ENCODE assay signal across 19 cellular contexts in the genomic region with DNA sequence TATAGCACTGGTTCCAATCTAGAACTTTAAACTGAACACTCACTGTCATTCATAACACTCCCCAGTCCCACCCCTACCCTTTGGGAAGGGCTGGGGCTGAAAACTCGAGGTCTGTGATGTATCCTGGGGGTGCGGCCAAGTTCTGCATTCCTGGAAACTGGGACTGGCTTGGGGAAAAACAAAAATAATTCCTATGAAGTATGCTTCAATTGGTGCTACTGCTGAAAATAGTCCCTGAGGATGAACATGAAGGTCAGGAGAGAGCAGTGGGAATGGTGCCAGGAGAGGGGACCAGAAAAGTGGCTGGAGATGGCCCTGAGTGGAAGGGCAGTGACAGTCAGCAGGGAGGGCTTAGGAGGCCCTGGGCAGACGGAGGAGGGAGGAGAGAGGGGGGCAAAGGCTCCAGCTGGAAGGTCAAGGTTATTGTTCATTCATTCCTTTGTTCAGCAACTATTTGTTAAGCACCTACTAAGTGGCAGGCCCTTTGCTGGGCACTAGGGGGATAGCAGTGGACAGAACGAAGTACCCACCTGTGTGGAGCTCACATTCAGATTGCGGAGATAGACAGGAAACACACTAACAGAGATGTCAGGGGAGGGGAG. TPM values are rescaled to one million over a fixed set of nuclear protein-coding genes. Genes with fewer than 3 reads are reported as not detected.
DNase-seq lines count a peak whose midpoint lies in the region; ATAC-seq, FAIRE-seq and TF ChIP-seq lines count a peak whose summit lies in the region.
"Had no signal": no experiment of that assay in that cellular context is flagged by ENCODE, and none has a peak within 500 bp of the region (broad histone marks: within the 10 kb centered on the region; RNA-seq: fewer than 3 reads in every experiment).

No MANE protein-coding gene starts in this region.

- in situ Hi-C loops in HepG2 (cut with HindIII; ENCODE audit: extremely low pct_ligation_motif_present, low pct_unique_long_range_greater_than_20kb) (no loop called here), transverse colon (cut with MboI; ENCODE audit: low pct_ligation_motif_present in 1 of 4, low pct_unique_long_range_greater_than_20kb in 1 of 4, low sequenced_read_pairs in 3 of 4) (no loop called here)

- H3K4me2 ChIP-seq in HepG2 (ENCODE audit: low read depth, low read length) = no peak overlapping the region
- H3K4me2 ChIP-seq in neural progenitor cell = no peak overlapping the region

- H3K4me3 Mint-ChIP-seq in neural progenitor cell = no peak overlapping the region
- H3K4me3 Mint-ChIP-seq in CD4-positive, alpha-beta T cell = no peak overlapping the region
- H3K4me3 Mint-ChIP-seq: CD14-positive monocyte had no signal

- intact Hi-C loops in HepG2 (cut with micrococcal nuclease; ENCODE audit: unreplicated experiment) = no loop called here
- intact Hi-C loops in left ventricle myocardium inferior (cut with micrococcal nuclease) = no loop called here
- intact Hi-C loops in transverse colon (cut with DNase I; ENCODE audit: low total_unique reads) = no loop called here
- intact Hi-C loops in CD4-positive, alpha-beta T cell (cut with DNase I, micrococcal nuclease) = no loop called here

- CTCF ChIA-PET in HepG2 (lab: Yijun Ruan, JAX; ENCODE audit: low intra/inter-chr PET ratio, low total read pairs) = no interaction called here
- CTCF ChIA-PET in CD4-positive, alpha-beta T cell (lab: Charles Lee) = no interaction called here

- H3K9me3 ChIP-seq in liver (ENCODE audit: control insufficient read depth in 4 of 4, low read length in 3 of 4) (peaks cover 0 to 6% (median 0%) of the 10 kb centered on the region in 4 donors), HepG2 (ENCODE audit: low read length) (no peaks in the 10 kb centered on the region), left ventricle myocardium inferior (replicated peaks) (no peaks in the 10 kb centered on the region), neural progenitor cell (ENCODE audit: low read depth) (no peaks in the 10 kb centered on the region), transverse colon (no peaks in the 10 kb centered on the region)
- H3K9me3 ChIP-seq in CD4-positive, alpha-beta T cell (ENCODE audit: control insufficient read depth, low read length) = no peaks in the 10 kb centered on the region
- H3K9me3 ChIP-seq: Caco-2 had no signal

- TF ChIP-seq POLR2A in HepG2 (IDR thresholded peaks at IDR 0.05; ENCODE audit: insufficient read depth in 1 of 2, low read depth in 2 of 2, low read length in 2 of 2) (no peak), transverse colon (IDR thresholded peaks at IDR 0.05) (no peak)

- no peaks in the 10 kb centered on the region for H3K36me3 ChIP-seq in liver (ENCODE audit: control insufficient read depth in 4 of 4, insufficient read depth in 3 of 4, low read depth in 1 of 4, low read length in 3 of 4)
- H3K36me3 ChIP-seq in HepG2 (replicated peaks in 1 of 2; ENCODE audit: control insufficient read depth in 1 of 2, insufficient read depth in 2 of 2, low read length in 2 of 2) = no peaks in the 10 kb centered on the region
- H3K36me3 ChIP-seq in left ventricle myocardium inferior = no peaks in the 10 kb centered on the region
- H3K36me3 ChIP-seq in neural progenitor cell = no peaks in the 10 kb centered on the region
- H3K36me3 ChIP-seq in transverse colon = no peaks in the 10 kb centered on the region

- no peak overlapping the region for H2AFZ ChIP-seq in HepG2 (ENCODE audit: low read length)
- no peak overlapping the region for H2AFZ ChIP-seq in neural progenitor cell (replicated peaks)

- peaks cover 2% of the 10 kb centered on the region for H3K36me3 Mint-ChIP-seq in neural progenitor cell
- no peaks in the 10 kb centered on the region for H3K36me3 Mint-ChIP-seq in CD4-positive, alpha-beta T cell (ENCODE audit: low read depth)
- H3K36me3 Mint-ChIP-seq: CD14-positive monocyte had no signal

- no peak for FAIRE-seq in HepG2 (lab: Jason Lieb, UNC)
- FAIRE-seq: A204.1, H54 had no signal

- TF ChIP-seq RAD21 in liver (IDR thresholded peaks at IDR 0.05) (no peak), HepG2 (CRISPR knock-in tag; IDR thresholded peaks at IDR 0.05) (no peak)

- no peak for ATAC-seq in HepG2
- ATAC-seq in CD4-positive, alpha-beta T cell (ENCODE audit: poor library complexity) = no peak

- 65% methylated on average over 5 of the region's 5 CpGs for WGBS in liver
- WGBS in HepG2 (ENCODE audit: low lambda C conversion rate) = 16% methylated on average over 5 of the region's 5 CpGs
- WGBS in transverse colon (ENCODE audit: low coverage in 1 of 2), 2 donors = 20 to 59% methylated on average over 1 to 5 of the region's 5 CpGs

- H3K4me3 ChIP-seq in liver (ENCODE audit: low read depth in 1 of 3, low read length in 3 of 3) = no peak overlapping the region
- H3K4me3 ChIP-seq in HepG2 (replicated peaks in 1 of 3; ENCODE audit: insufficient read depth in 1 of 3, low read depth in 2 of 3, low read length in 3 of 3) = no peak overlapping the region
- no peak overlapping the region for H3K4me3 ChIP-seq in left ventricle myocardium inferior
- no peak overlapping the region for H3K4me3 ChIP-seq in neural progenitor cell
- no peak overlapping the region for H3K4me3 ChIP-seq in transverse colon

- H3K27ac Mint-ChIP-seq in neural progenitor cell = peak overlapping the region; percentile 46
- H3K27ac Mint-ChIP-seq in CD4-positive, alpha-beta T cell = no peak overlapping the region
- H3K27ac Mint-ChIP-seq: CD14-positive monocyte had no signal

- H3K27ac ChIP-seq in liver (ENCODE audit: low read depth in 1 of 2, low read length in 2 of 2) (no peak overlapping the region), HepG2 (ENCODE audit: extremely low read length, insufficient read depth, low read length) (no peak overlapping the region), left ventricle myocardium inferior (replicated peaks) (peak overlapping the region; percentile 30), neural progenitor cell (no peak overlapping the region), transverse colon (peak overlapping the region in 1 of 4 donors; percentile 5)
- no peak overlapping the region for H3K27ac ChIP-seq in CD4-positive, alpha-beta T cell (ENCODE audit: low read depth, low read length)
- H3K27ac ChIP-seq: RWPE1 had no signal

- H3K79me2 ChIP-seq in HepG2 (ENCODE audit: insufficient read depth, low read length) (no peaks in the 10 kb centered on the region), neural progenitor cell (ENCODE audit: low read depth) (no peaks in the 10 kb centered on the region)

- TF ChIP-seq CTCF in liver (IDR thresholded peaks at IDR 0.05; ENCODE audit: low read depth, low read length, missing input control) (no peak), HepG2 (CRISPR knock-in tag; IDR thresholded peaks at IDR 0.05) (no peak), left ventricle myocardium inferior (IDR thresholded peaks at IDR 0.05; ENCODE audit: borderline replicate concordance) (no peak), neural progenitor cell (IDR thresholded peaks at IDR 0.05) (no peak), transverse colon (IDR thresholded peaks at IDR 0.05) (no peak)
- TF ChIP-seq CTCF in CD4-positive, alpha-beta T cell (IDR thresholded peaks at IDR 0.05) = no peak

- peaks cover 6% of the 10 kb centered on the region for H3F3A ChIP-seq in neural progenitor cell (ENCODE audit: low read depth)

- H3K4me1 Mint-ChIP-seq in neural progenitor cell = peaks cover 40% of the 10 kb centered on the region
- no peaks in the 10 kb centered on the region for H3K4me1 Mint-ChIP-seq in CD4-positive, alpha-beta T cell (ENCODE audit: low read depth)
- H3K4me1 Mint-ChIP-seq: CD14-positive monocyte had no signal

- H4K20me1 ChIP-seq in HepG2 (ENCODE audit: insufficient read depth, low read length) = no peaks in the 10 kb centered on the region
- H4K20me1 ChIP-seq in neural progenitor cell (ENCODE audit: low read depth) = no peaks in the 10 kb centered on the region

- H3K4me1 ChIP-seq in liver (ENCODE audit: control insufficient read depth in 4 of 4, insufficient read depth in 4 of 4, low read length in 3 of 4) (peaks cover 0 to 3% (median 0%) of the 10 kb centered on the region in 4 donors), HepG2 (ENCODE audit: insufficient read depth, low read length) (no peaks in the 10 kb centered on the region), left ventricle myocardium inferior (peaks cover 39% of the 10 kb centered on the region), neural progenitor cell (peaks cover 14% of the 10 kb centered on the region), transverse colon (peaks cover 0 to 11% (median 8%) of the 10 kb centered on the region in 4 donors)
- H3K4me1 ChIP-seq: Caco-2 had no signal

- BruUV-seq in HepG2 (replicated peaks; lab: Mats Ljungman, UMichigan) = no TSS peak

- DNase-seq in HepG2 (ENCODE audit: low spot score) = no peak
- no peak for DNase-seq in left ventricle myocardium inferior
- no peak for DNase-seq in neural progenitor cell (ENCODE audit: low spot score)
- no peak for DNase-seq in transverse colon
- DNase-seq in NCI-H526 treated with DMSO at 0.1 percent for 48 hours (lab: John Stamatoyannopoulos, UW) = no peak
- DNase-seq in kidney tubule cell (ENCODE audit: low spot score) = no peak
- DNase-seq in CD4-positive, alpha-beta T cell = no peak
- DNase-seq: Caco-2, IMR-90, NCI-H1436 treated with DMSO at 0.1 percent for 48 hours, NCI-H2081, NCI-H524 treated with DMSO at 0.1 percent for 48 hours, OCI-M1 had no signal

- H3K9me3 Mint-ChIP-seq in neural progenitor cell = peaks cover 3% of the 10 kb centered on the region
- H3K9me3 Mint-ChIP-seq in CD4-positive, alpha-beta T cell = no peaks in the 10 kb centered on the region
- H3K9me3 Mint-ChIP-seq: CD14-positive monocyte had no signal

- H3K27me3 ChIP-seq in liver (ENCODE audit: control insufficient read depth in 4 of 4, insufficient read depth in 4 of 4, low read length in 3 of 4) = no peaks in the 10 kb centered on the region
- H3K27me3 ChIP-seq in HepG2 (ENCODE audit: control insufficient read depth in 1 of 2, insufficient read depth in 2 of 2, low read length in 2 of 2) = peaks cover 7 to 25% of the 10 kb centered on the region in 2 experiments; a peak in 3 of 5 replicates
- H3K27me3 ChIP-seq in left ventricle myocardium inferior (ENCODE audit: low read depth) = no peaks in the 10 kb centered on the region
- H3K27me3 ChIP-seq in neural progenitor cell = no peaks in the 10 kb centered on the region
- no peaks in the 10 kb centered on the region for H3K27me3 ChIP-seq in transverse colon
- no peaks in the 10 kb centered on the region for H3K27me3 ChIP-seq in CD4-positive, alpha-beta T cell (ENCODE audit: control insufficient read depth, insufficient read depth, low read length)

- H3K9ac ChIP-seq in liver (ENCODE audit: low read depth in 1 of 2, low read length in 2 of 2) (no peak overlapping the region), HepG2 (ENCODE audit: insufficient read depth, low read depth, low read length) (no peak overlapping the region), neural progenitor cell (no peak overlapping the region)

- peaks cover 12% of the 10 kb centered on the region for H3K27me3 Mint-ChIP-seq in neural progenitor cell (ENCODE audit: insufficient read depth, low read depth)
- H3K27me3 Mint-ChIP-seq in CD4-positive, alpha-beta T cell = peaks cover 8% of the 10 kb centered on the region

- no peak for TF ChIP-seq EP300 in HepG2 (IDR thresholded peaks at IDR 0.05; ENCODE audit: low read depth in 2 of 2, low read length in 2 of 2)
- TF ChIP-seq EP300 in HepG2 (CRISPR knock-in tag; IDR thresholded peaks at IDR 0.05; ENCODE audit: borderline replicate concordance) = no peak
- TF ChIP-seq EP300 in transverse colon (IDR thresholded peaks at IDR 0.05; ENCODE audit: low read depth) = no peak

- POLR2A ChIA-PET in HepG2 (lab: Yijun Ruan, JAX) = no interaction called here
- POLR2A ChIA-PET in CD4-positive, alpha-beta T cell (lab: Charles Lee) = no interaction called here

RNA-seq across cellular contexts. Expression of a gene that starts 4.7 kb away (rescaled TPM):
- total RNA-seq in liver = 1 to 10 TPM; 2.4 to 3.2 TPM
- polyA plus RNA-seq in liver = 1 to 10 TPM; 3.9 to 4.2 TPM
- total RNA-seq in HepG2 (2016; rRNA removed; fragmentation: Illumina TruSeq; extraction: Trizol) = not detected in 2 replicates
- total RNA-seq in HepG2 (2016; cell fraction: cytosol; rRNA removed; fragmentation: Illumina TruSeq; extraction: Trizol; ENCODE audit: low read depth) = not detected in 2 replicates
- not detected in 2 replicates for total RNA-seq in HepG2 (2016; cell fraction: insoluble cytoplasmic fraction; rRNA removed; fragmentation: Illumina TruSeq; extraction: Trizol)
- not detected in 2 replicates for total RNA-seq in HepG2 (2016; cell fraction: membrane; rRNA removed; fragmentation: Illumina TruSeq; extraction: Trizol)
- not detected in 2 replicates for total RNA-seq in HepG2 (2016; cell fraction: nucleus; rRNA removed; fragmentation: Illumina TruSeq; extraction: Trizol)
- polyA plus RNA-seq in HepG2 (2011; rRNA removed) = not detected in 2 replicates
- polyA plus RNA-seq in HepG2 (2011; cell fraction: cytosol; rRNA removed) = not detected in 2 replicates
- polyA plus RNA-seq in HepG2 (2011; cell fraction: nucleus; rRNA removed) = not detected in 2 replicates
- polyA plus RNA-seq in HepG2 (2012) = not detected in 2 replicates
- polyA plus RNA-seq in HepG2 (2016; cell fraction: cytosol; fragmentation: Illumina TruSeq; extraction: Trizol; ENCODE audit: low read depth) = not detected in 2 replicates
- polyA plus RNA-seq in HepG2 (2016; cell fraction: insoluble cytoplasmic fraction; fragmentation: Illumina TruSeq; extraction: Trizol; ENCODE audit: low read depth) = not detected in 2 replicates
- polyA plus RNA-seq in HepG2 (2016; cell fraction: membrane; fragmentation: Illumina TruSeq; extraction: Trizol; ENCODE audit: low read depth) = not detected in 2 replicates
- not detected in 2 replicates for polyA plus RNA-seq in HepG2 (2016; cell fraction: nucleus; fragmentation: Illumina TruSeq; extraction: Trizol; ENCODE audit: insufficient read depth, low read depth)
- not detected in 2 replicates for polyA minus RNA-seq in HepG2 (2011; rRNA and poly(A)+ RNA removed; ENCODE audit: low replicate concordance)
- polyA minus RNA-seq in HepG2 (2011; cell fraction: cytosol; rRNA and poly(A)+ RNA removed) = not detected in 2 replicates
- not detected in 2 replicates for polyA minus RNA-seq in HepG2 (2011; cell fraction: nucleus; rRNA and poly(A)+ RNA removed)
- total RNA-seq in left ventricle myocardium inferior = 12.7 TPM
- 0.68 TPM in 1 of 2 replicates, not detected in the other for total RNA-seq in neural progenitor cell (ENCODE audit: low replicate concordance)
- total RNA-seq in transverse colon = 100 to 1,000 TPM in 1 of 4 donors, 10 to 100 TPM in 3; 18.8 to 191 (median 25.5) TPM
- not detected for total RNA-seq in CD4-positive, alpha-beta T cell
- total RNA-seq: Caco-2 had no signal
- polyA plus RNA-seq: CD14-positive monocyte had no signal

RNA-seq across cellular contexts. Expression of a gene that starts 33.8 kb away (rescaled TPM):
- 1 to 10 TPM in 1 of 2 donors, not detected in 1; 3.1 TPM for total RNA-seq in liver
- polyA plus RNA-seq in liver = not detected
- total RNA-seq in HepG2 (2016; rRNA removed; fragmentation: Illumina TruSeq; extraction: Trizol) = 0.81 and 2.1 TPM in 2 replicates
- 0.81 and 1.1 TPM in 2 replicates for total RNA-seq in HepG2 (2016; cell fraction: cytosol; rRNA removed; fragmentation: Illumina TruSeq; extraction: Trizol; ENCODE audit: low read depth)
- total RNA-seq in HepG2 (2016; cell fraction: insoluble cytoplasmic fraction; rRNA removed; fragmentation: Illumina TruSeq; extraction: Trizol) = 0.77 and 3.1 TPM in 2 replicates
- total RNA-seq in HepG2 (2016; cell fraction: membrane; rRNA removed; fragmentation: Illumina TruSeq; extraction: Trizol) = 0.83 and 1.1 TPM in 2 replicates
- total RNA-seq in HepG2 (2016; cell fraction: nucleus; rRNA removed; fragmentation: Illumina TruSeq; extraction: Trizol) = 2.8 and 4.4 TPM in 2 replicates
- polyA plus RNA-seq in HepG2 (2011; rRNA removed) = 1.6 TPM in 2 replicates
- polyA plus RNA-seq in HepG2 (2011; cell fraction: cytosol; rRNA removed) = 0.79 and 1.0 TPM in 2 replicates
- polyA plus RNA-seq in HepG2 (2011; cell fraction: nucleus; rRNA removed) = 5.5 and 10.9 TPM in 2 replicates
- polyA plus RNA-seq in HepG2 (2012) = 0.88 and 1.1 TPM in 2 replicates
- polyA plus RNA-seq in HepG2 (2016; cell fraction: cytosol; fragmentation: Illumina TruSeq; extraction: Trizol; ENCODE audit: low read depth) = 0.44 and 0.51 TPM in 2 replicates
- 0.60 and 2.1 TPM in 2 replicates for polyA plus RNA-seq in HepG2 (2016; cell fraction: insoluble cytoplasmic fraction; fragmentation: Illumina TruSeq; extraction: Trizol; ENCODE audit: low read depth)
- polyA plus RNA-seq in HepG2 (2016; cell fraction: membrane; fragmentation: Illumina TruSeq; extraction: Trizol; ENCODE audit: low read depth) = 0.18 and 0.78 TPM in 2 replicates
- 6.0 and 6.9 TPM in 2 replicates for polyA plus RNA-seq in HepG2 (2016; cell fraction: nucleus; fragmentation: Illumina TruSeq; extraction: Trizol; ENCODE audit: insufficient read depth, low read depth)
- 2.4 and 2.8 TPM in 2 replicates for polyA minus RNA-seq in HepG2 (2011; rRNA and poly(A)+ RNA removed; ENCODE audit: low replicate concordance)
- 0.59 and 1.4 TPM in 2 replicates for polyA minus RNA-seq in HepG2 (2011; cell fraction: cytosol; rRNA and poly(A)+ RNA removed)
- 2.2 and 4.2 TPM in 2 replicates for polyA minus RNA-seq in HepG2 (2011; cell fraction: nucleus; rRNA and poly(A)+ RNA removed)
- total RNA-seq in left ventricle myocardium inferior = not detected
- total RNA-seq in neural progenitor cell (ENCODE audit: low replicate concordance) = 3.1 and 5.9 TPM in 2 replicates
- not detected for total RNA-seq in transverse colon
- total RNA-seq in CD4-positive, alpha-beta T cell = not detected
- total RNA-seq: IMR-90, LHCN-M2 had no signal
- polyA plus RNA-seq: CD14-positive monocyte had no signal

RNA-seq across cellular contexts. Expression of a gene that starts 38.4 kb away (rescaled TPM):
- total RNA-seq in liver (not detected), HepG2 (2016; rRNA removed; fragmentation: Illumina TruSeq; extraction: Trizol) (not detected in 2 replicates), left ventricle myocardium inferior (2.6 TPM), neural progenitor cell (ENCODE audit: low replicate concordance) (not detected in 2 replicates), transverse colon (10 to 100 TPM in 1 of 4 donors, 1 to 10 TPM in 1, under 1 TPM in 2; 0.41 to 27.3 (median 1.4) TPM)
- polyA plus RNA-seq in liver (under 1 TPM in 1 of 2 donors, not detected in 1; 0.03 TPM), HepG2 (2011; rRNA removed) (not detected in 2 replicates)
- total RNA-seq in HepG2 (2016; cell fraction: cytosol; rRNA removed; fragmentation: Illumina TruSeq; extraction: Trizol; ENCODE audit: low read depth) = not detected in 2 replicates
- not detected in 2 replicates for total RNA-seq in HepG2 (2016; cell fraction: insoluble cytoplasmic fraction; rRNA removed; fragmentation: Illumina TruSeq; extraction: Trizol)
- not detected in 2 replicates for total RNA-seq in HepG2 (2016; cell fraction: membrane; rRNA removed; fragmentation: Illumina TruSeq; extraction: Trizol)
- not detected in 2 replicates for total RNA-seq in HepG2 (2016; cell fraction: nucleus; rRNA removed; fragmentation: Illumina TruSeq; extraction: Trizol)
- polyA plus RNA-seq in HepG2 (2011; cell fraction: cytosol; rRNA removed) = not detected in 2 replicates
- polyA plus RNA-seq in HepG2 (2011; cell fraction: nucleus; rRNA removed) = not detected in 2 replicates
- not detected in 2 replicates for polyA plus RNA-seq in HepG2 (2012)
- not detected in 2 replicates for polyA plus RNA-seq in HepG2 (2016; cell fraction: cytosol; fragmentation: Illumina TruSeq; extraction: Trizol; ENCODE audit: low read depth)
- not detected in 2 replicates for polyA plus RNA-seq in HepG2 (2016; cell fraction: insoluble cytoplasmic fraction; fragmentation: Illumina TruSeq; extraction: Trizol; ENCODE audit: low read depth)
- polyA plus RNA-seq in HepG2 (2016; cell fraction: membrane; fragmentation: Illumina TruSeq; extraction: Trizol; ENCODE audit: low read depth) = not detected in 2 replicates
- not detected in 2 replicates for polyA plus RNA-seq in HepG2 (2016; cell fraction: nucleus; fragmentation: Illumina TruSeq; extraction: Trizol; ENCODE audit: insufficient read depth, low read depth)
- not detected in 2 replicates for polyA minus RNA-seq in HepG2 (2011; rRNA and poly(A)+ RNA removed; ENCODE audit: low replicate concordance)
- not detected in 2 replicates for polyA minus RNA-seq in HepG2 (2011; cell fraction: cytosol; rRNA and poly(A)+ RNA removed)
- not detected in 2 replicates for polyA minus RNA-seq in HepG2 (2011; cell fraction: nucleus; rRNA and poly(A)+ RNA removed)
- not detected for total RNA-seq in CD4-positive, alpha-beta T cell
- total RNA-seq: Caco-2, IMR-90, LHCN-M2 had no signal
- polyA plus RNA-seq: CD14-positive monocyte, IMR-90 had no signal
